8 cellular contexts compared by ENCODE assay signal in genomic region chr17:71472809-71473789, GRCh38.
A peak's percentile ranks its signal among the peaks of the same experiment; 100 is the strongest.
DNase-seq lines count a peak whose midpoint lies in the region; ATAC-seq and TF ChIP-seq lines count a peak whose summit lies in the region.

No MANE protein-coding gene starts in this region.

- no peak overlapping the region for H3K4me3 ChIP-seq in mammary epithelial cell (replicated peaks in 1 of 3; ENCODE audit: insufficient read depth in 1 of 3, low read depth in 2 of 3, low read length in 3 of 3)
- H3K4me3 ChIP-seq in left lung: no peak overlapping the region

- WGBS in mammary epithelial cell (ENCODE audit: low coverage, missing lambda C conversion rate): 27% methylated on average over 7 of the region's 7 CpGs

- H3K4me1 ChIP-seq in mammary epithelial cell (ENCODE audit: insufficient read depth, low read length): peaks cover 12% of the 10 kb centered on the region
- H3K4me1 ChIP-seq in left lung: no peaks in the 10 kb centered on the region

- no TSS peak for BruUV-seq in mammary epithelial cell (replicated peaks; lab: Mats Ljungman, UMichigan)

- TF ChIP-seq CTCF in mammary epithelial cell (conservative IDR thresholded peaks at IDR 0.05 in 1 of 2, IDR thresholded peaks at IDR 0.05 in 1 of 2; ENCODE audit: extremely low read depth in 1 of 2, insufficient read depth in 1 of 2, low read depth in 1 of 2, low read length in 2 of 2) (peak; percentile 67 to 81), left lung (IDR thresholded peaks at IDR 0.05) (peak; percentile 33 to 39)

- H3K79me2 ChIP-seq in mammary epithelial cell (ENCODE audit: insufficient read depth, low read length): no peaks in the 10 kb centered on the region

- intact Hi-C loops in mammary epithelial cell (cut with micrococcal nuclease) (loop anchor here (1.0 to 5.0 kb wide), 10 partner anchors 61 to 1067 kb away; no protein-coding TSS in a partner anchor), left lung (cut with DNase I) (no loop called here)

- ATAC-seq in HG02884 (IDR thresholded peaks at IDR 0.05; ENCODE audit: unreplicated experiment): peak; percentile 48
- peak; percentile 87 for ATAC-seq in left lung
- ATAC-seq in HG02571 (IDR thresholded peaks at IDR 0.05; ENCODE audit: unreplicated experiment): no peak
- no peak for ATAC-seq in GM21423 (IDR thresholded peaks at IDR 0.05; ENCODE audit: unreplicated experiment)

- peak; percentile 73 for DNase-seq in GM03348 (ENCODE audit: low spot score)
- DNase-seq in NCI-H2227 treated with DMSO at 0.1 percent for 48 hours (lab: John Stamatoyannopoulos, UW): peak; percentile 43
- peak; percentile 63 for DNase-seq in mammary epithelial cell
- DNase-seq in left lung: no peak
- no peak for DNase-seq in effector CD4-positive, alpha-beta T cell

- H3K9ac ChIP-seq in mammary epithelial cell (ENCODE audit: insufficient read depth, low read length): no peak overlapping the region

- CTCF ChIA-PET in mammary epithelial cell (lab: Charles Lee; ENCODE audit: low non-redundant PET): interaction anchor here (0.6 kb wide), 2 partner anchors 57 to 76 kb away, joined by 3 read pairs; no protein-coding TSS in a partner anchor

- no peak overlapping the region for H3K4me2 ChIP-seq in mammary epithelial cell (ENCODE audit: insufficient read depth, low read depth, low read length)

- dilution Hi-C loops in mammary epithelial cell (cut with HindIII; ENCODE audit: low sequenced_read_pairs): no loop called here

- H4K20me1 ChIP-seq in mammary epithelial cell (ENCODE audit: insufficient read depth, low read length): no peaks in the 10 kb centered on the region

- in situ Hi-C loops in mammary epithelial cell (cut with MboI; ENCODE audit: low sequenced_read_pairs in 2 of 2): loop anchor here in 1 of 2 donors (25.0 kb wide), 2 partner anchors 236 to 1064 kb away; no protein-coding TSS in a partner anchor

- H3K9me3 ChIP-seq in mammary epithelial cell (replicated peaks; ENCODE audit: insufficient read depth, low read length) (no peaks in the 10 kb centered on the region), left lung (no peaks in the 10 kb centered on the region)

- H2AFZ ChIP-seq in mammary epithelial cell (ENCODE audit: low read depth, low read length): peak overlapping the region; percentile 30

- H3K27ac ChIP-seq in mammary epithelial cell (ENCODE audit: insufficient read depth, low read depth, low read length) (no peak overlapping the region), left lung (no peak overlapping the region)

- H3K27me3 ChIP-seq in mammary epithelial cell (ENCODE audit: insufficient read depth, low read length) (no peaks in the 10 kb centered on the region), left lung (no peaks in the 10 kb centered on the region)

- no peaks in the 10 kb centered on the region for H3K36me3 ChIP-seq in mammary epithelial cell (ENCODE audit: insufficient read depth, low read length)
- no peaks in the 10 kb centered on the region for H3K36me3 ChIP-seq in left lung

Comparison
In these comparisons a context has a peak if more than half of its experiments do, and no peak if none do; other contexts are left out.
1. DNase-seq: peak in GM03348 (single experiment), NCI-H2227 treated with DMSO at 0.1 percent for 48 hours (single experiment) and mammary epithelial cell (single experiment); none in left lung (0 of 2) and effector CD4-positive, alpha-beta T cell (single experiment).
2. ATAC-seq: peak in HG02884 (single experiment) and left lung (single experiment); none in HG02571 (single experiment) and GM21423 (single experiment).